Comparison of ENCODE assay signal across 11 cellular contexts in the genomic region with DNA sequence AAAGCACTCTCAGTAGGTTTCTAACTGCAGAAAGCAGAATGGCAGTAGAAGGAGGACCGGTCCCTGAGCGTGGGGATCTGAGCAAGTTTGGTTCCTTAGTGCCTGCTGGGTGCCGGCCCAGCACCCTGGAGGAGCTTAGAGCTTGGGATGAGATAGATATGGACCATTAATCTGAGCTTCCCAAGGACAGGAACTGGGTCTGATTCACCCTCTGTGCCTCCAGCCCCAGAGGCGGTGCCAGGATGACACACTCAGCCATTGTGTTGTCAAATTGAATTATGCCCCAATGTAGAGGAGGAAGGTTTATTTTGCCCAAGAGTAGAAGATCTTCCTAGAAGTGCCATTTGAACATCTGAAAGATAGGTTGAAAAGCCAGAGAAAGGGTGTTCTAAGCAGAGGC. TPM values are rescaled to one million over a fixed set of nuclear protein-coding genes. Genes with fewer than 3 reads are reported as not detected.
DNase-seq lines count a peak whose midpoint lies in the region; ATAC-seq and TF ChIP-seq lines count a peak whose summit lies in the region.
"Had no signal": no experiment of that assay in that cellular context is flagged by ENCODE, and none has a peak within 500 bp of the region (broad histone marks: within the 10 kb centered on the region; RNA-seq: fewer than 3 reads in every experiment).

No MANE protein-coding gene starts in this region.

- no peaks in the 10 kb centered on the region for H3K27me3 Mint-ChIP-seq in activated naive CD4-positive, alpha-beta T cell treated with anti-CD3 and anti-CD28 coated beads, Interleukin-2, amount 10 ng/mL, durations not matched to agents 7 days and 5 days
- H3K27me3 Mint-ChIP-seq: activated B cell treated with CpG ODN at 0.5 μM for 24 hours had no signal

- H3K4me3 Mint-ChIP-seq in activated naive CD4-positive, alpha-beta T cell treated with anti-CD3 and anti-CD28 coated beads, Interleukin-2, amount 10 ng/mL, durations not matched to agents 7 days and 5 days: no peak overlapping the region
- H3K4me3 Mint-ChIP-seq: activated B cell treated with CpG ODN at 0.5 μM for 24 hours had no signal

- no peak overlapping the region for H3K27ac Mint-ChIP-seq in activated naive CD4-positive, alpha-beta T cell treated with anti-CD3 and anti-CD28 coated beads, Interleukin-2, amount 10 ng/mL, durations not matched to agents 7 days and 5 days
- H3K27ac Mint-ChIP-seq: activated B cell treated with CpG ODN at 0.5 μM for 24 hours had no signal

- no peak overlapping the region for H3K4me3 ChIP-seq in kidney epithelial cell (ENCODE audit: low read depth, low read length)
- H3K4me3 ChIP-seq: body of pancreas had no signal

- no peak for TF ChIP-seq CTCF in kidney epithelial cell (IDR thresholded peaks at IDR 0.05; ENCODE audit: insufficient read depth, low read length, poor library complexity, severe bottlenecking)

- no peaks in the 10 kb centered on the region for H3K27me3 ChIP-seq in kidney epithelial cell (ENCODE audit: control insufficient read depth, insufficient read depth, low read length)
- H3K27me3 ChIP-seq: body of pancreas had no signal

- ATAC-seq in HG03196 (IDR thresholded peaks at IDR 0.05; ENCODE audit: unreplicated experiment): no peak
- no peak for ATAC-seq in Right ventricle myocardium inferior
- no peak for ATAC-seq in GM21390 (IDR thresholded peaks at IDR 0.05; ENCODE audit: unreplicated experiment)
- ATAC-seq: body of pancreas had no signal

- intact Hi-C loops in Right ventricle myocardium inferior (cut with DNase I): no loop called here

- peak; percentile 47 for DNase-seq in 8988T
- DNase-seq in HCEC 1CT: peak; percentile 73
- DNase-seq in amniotic epithelial cell (ENCODE audit: low read depth): peak; percentile 86
- peak; percentile 61 for DNase-seq in kidney epithelial cell (ENCODE audit: low read depth)
- DNase-seq in Right ventricle myocardium inferior (ENCODE audit: missing footprints): no peak
- no peak for DNase-seq in activated naive CD4-positive, alpha-beta T cell treated with anti-CD3 and anti-CD28 coated beads, Interleukin-2, amount 10 ng/mL, durations not matched to agents 7 days and 5 days
- DNase-seq: activated B cell treated with CpG ODN at 0.5 μM for 24 hours, body of pancreas, NCI-H774 had no signal

- CTCF ChIA-PET in activated naive CD4-positive, alpha-beta T cell treated with anti-CD3 and anti-CD28 coated beads, Interleukin-2, amount 10 ng/mL, durations not matched to agents 7 days and 5 days (lab: Charles Lee): no interaction called here

- H3K36me3 ChIP-seq in kidney epithelial cell (ENCODE audit: control insufficient read depth, insufficient read depth, low read length): no peaks in the 10 kb centered on the region

- H3K4me1 Mint-ChIP-seq in activated naive CD4-positive, alpha-beta T cell treated with anti-CD3 and anti-CD28 coated beads, Interleukin-2, amount 10 ng/mL, durations not matched to agents 7 days and 5 days: peaks cover 44% of the 10 kb centered on the region

- no peaks in the 10 kb centered on the region for H3K9me3 Mint-ChIP-seq in activated naive CD4-positive, alpha-beta T cell treated with anti-CD3 and anti-CD28 coated beads, Interleukin-2, amount 10 ng/mL, durations not matched to agents 7 days and 5 days
- H3K9me3 Mint-ChIP-seq: activated B cell treated with CpG ODN at 0.5 μM for 24 hours had no signal

- H3K36me3 Mint-ChIP-seq in activated naive CD4-positive, alpha-beta T cell treated with anti-CD3 and anti-CD28 coated beads, Interleukin-2, amount 10 ng/mL, durations not matched to agents 7 days and 5 days: peaks cover 22% of the 10 kb centered on the region

RNA-seq across cellular contexts. Expression of a gene that starts 4.3 kb away (rescaled TPM):
- total RNA-seq in kidney epithelial cell (57.7 and 59.6 TPM in 2 replicates), Right ventricle myocardium inferior (45.5 TPM)

RNA-seq across cellular contexts. Expression of a gene that starts 19.7 kb away (rescaled TPM):
- 131 and 133 TPM in 2 replicates for total RNA-seq in kidney epithelial cell
- total RNA-seq in Right ventricle myocardium inferior: 51.5 TPM

Comparison
In these comparisons a context has a peak if more than half of its experiments do, and no peak if none do; other contexts are left out.
1. DNase-seq: peak in 8988T (single experiment), HCEC 1CT (single experiment), amniotic epithelial cell (single experiment) and kidney epithelial cell (single experiment); none in Right ventricle myocardium inferior (single experiment) and activated naive CD4-positive, alpha-beta T cell treated with anti-CD3 and anti-CD28 coated beads, Interleukin-2, amount 10 ng/mL, durations not matched to agents 7 days and 5 days (single experiment).